33 cellular contexts compared by ENCODE assay signal in genomic region chr2:230975927-230976326, GRCh38. TPM values are rescaled to one million over a fixed set of nuclear protein-coding genes. Genes with fewer than 3 reads are reported as not detected.
DNase-seq lines count a peak whose midpoint lies in the region; ATAC-seq and TF ChIP-seq lines count a peak whose summit lies in the region.
"Had no signal": no experiment of that assay in that cellular context is flagged by ENCODE, and none has a peak within 500 bp of the region (broad histone marks: within the 10 kb centered on the region; RNA-seq: fewer than 3 reads in every experiment).

No MANE protein-coding gene starts in this region.

- H3K27ac Mint-ChIP-seq in CD8-positive, alpha-beta T cell: peak overlapping the region; percentile 62
- H3K27ac Mint-ChIP-seq in activated naive CD8-positive, alpha-beta T cell treated with anti-CD3 and anti-CD28 coated beads, Interleukin-2, amount 10 ng/mL, durations not matched to agents 7 days and 5 days: peak overlapping the region; percentile 77
- H3K27ac Mint-ChIP-seq in stimulated activated effector memory CD8-positive, alpha-beta T cell treated with anti-CD3 and anti-CD28 coated beads, Interleukin-12 subunit alpha, Interleukin-12 subunit beta, amount 100 ng/mL, for 72 hours: peak overlapping the region; percentile 58
- H3K27ac Mint-ChIP-seq in activated CD4-positive, alpha-beta memory T cell treated with anti-CD3 and anti-CD28 coated beads for 36 hours: no peak overlapping the region
- no peak overlapping the region for H3K27ac Mint-ChIP-seq in mesothelial cell of epicardium

- peaks cover 31% of the 10 kb centered on the region for H3K4me1 ChIP-seq in CD8-positive, alpha-beta T cell (ENCODE audit: insufficient read depth, low read length)
- peaks cover 51% of the 10 kb centered on the region for H3K4me1 ChIP-seq in Loucy (ENCODE audit: insufficient read depth, low read length, poor library complexity, severe bottlenecking)
- H3K4me1 ChIP-seq: tibial artery had no signal

- no peak for ATAC-seq in CD8-positive, alpha-beta T cell
- no peak for ATAC-seq in activated naive CD8-positive, alpha-beta T cell treated with anti-CD3 and anti-CD28 coated beads, Interleukin-2, amount 10 ng/mL, durations not matched to agents 7 days and 5 days (ENCODE audit: low read depth)
- no peak for ATAC-seq in stimulated activated effector memory CD8-positive, alpha-beta T cell treated with anti-CD3 and anti-CD28 coated beads, Interleukin-12 subunit alpha, Interleukin-12 subunit beta, amount 100 ng/mL, for 72 hours
- ATAC-seq: left lobe of liver had no signal

- H3K36me3 ChIP-seq in CD8-positive, alpha-beta T cell (ENCODE audit: insufficient read depth, low read length): no peaks in the 10 kb centered on the region
- H3K36me3 ChIP-seq in Loucy (ENCODE audit: insufficient read depth, low read length): no peaks in the 10 kb centered on the region
- H3K36me3 ChIP-seq: tibial artery had no signal

- H3K27me3 ChIP-seq in CD8-positive, alpha-beta T cell (ENCODE audit: insufficient read depth, low read length): no peaks in the 10 kb centered on the region
- H3K27me3 ChIP-seq in Loucy (ENCODE audit: insufficient read depth, low read length, poor library complexity, severe bottlenecking): no peaks in the 10 kb centered on the region

- peak in 1 of 7 experiments; percentile 31 for DNase-seq in CD8-positive, alpha-beta T cell
- no peak for DNase-seq in activated naive CD8-positive, alpha-beta T cell treated with anti-CD3 and anti-CD28 coated beads, Interleukin-2, amount 10 ng/mL, durations not matched to agents 7 days and 5 days
- DNase-seq in stimulated activated effector memory CD8-positive, alpha-beta T cell treated with anti-CD3 and anti-CD28 coated beads, Interleukin-12 subunit alpha, Interleukin-12 subunit beta, amount 100 ng/mL, for 72 hours (ENCODE audit: low spot score in 2 of 2): no peak
- no peak for DNase-seq in activated CD4-positive, alpha-beta memory T cell treated with anti-CD3 and anti-CD28 coated beads for 36 hours
- DNase-seq in mesothelial cell of epicardium (ENCODE audit: low spot score in 2 of 2, unreplicated experiment in 2 of 2): no peak
- no peak for DNase-seq in glomerular visceral epithelial cell (ENCODE audit: extremely low spot score)
- DNase-seq: activated CD4-positive, alpha-beta T cell treated with anti-CD3 and anti-CD28 coated beads, Interleukin-2, amount 50 U/mL, for 4 hours; activated effector memory CD4-positive, alpha-beta T cell treated with anti-CD3 and anti-CD28 coated beads, Interleukin-2, amount 50 U/mL, for 16 hours; activated T-cell treated with anti-CD3 and anti-CD28 coated beads for 4 hours; Calu3; cortex of kidney; DMS79 treated with DMSO at 0.1 percent for 48 hours; erythroblast; GF-D8; glutamatergic neuron; KBM-7; NCI-H1105 treated with DMSO at 0.1 percent for 48 hours; NCI-H1930; NCI-H524; OCI-M1; small intestine; T-helper 1 cell; tibial artery had no signal

- H3K27me3 Mint-ChIP-seq in CD8-positive, alpha-beta T cell (ENCODE audit: low read depth): no peaks in the 10 kb centered on the region
- no peaks in the 10 kb centered on the region for H3K27me3 Mint-ChIP-seq in activated naive CD8-positive, alpha-beta T cell treated with anti-CD3 and anti-CD28 coated beads, Interleukin-2, amount 10 ng/mL, durations not matched to agents 7 days and 5 days
- peaks cover 15% of the 10 kb centered on the region for H3K27me3 Mint-ChIP-seq in activated CD4-positive, alpha-beta memory T cell treated with anti-CD3 and anti-CD28 coated beads for 36 hours
- H3K27me3 Mint-ChIP-seq in mesothelial cell of epicardium (ENCODE audit: low read depth): no peaks in the 10 kb centered on the region

- intact Hi-C loops in CD8-positive, alpha-beta T cell (cut with DNase I, micrococcal nuclease): loop anchor here in 1 of 2 experiments (2.0 kb wide), 1 partner anchor 31 kb away; no protein-coding TSS in a partner anchor
- intact Hi-C loops in activated CD4-positive, alpha-beta memory T cell treated with anti-CD3 and anti-CD28 coated beads for 36 hours (cut with micrococcal nuclease): no loop called here

- 0 out of 2 replicates have a peak, but pooled peaks cover 4% of the 10 kb centered on the region for H3F3A ChIP-seq in Loucy (ENCODE audit: low read depth)

- CTCF ChIA-PET in CD8-positive, alpha-beta T cell (lab: Charles Lee): interaction anchor here (1.3 to 5.7 kb wide), 3 partner anchors 10 to 72 kb away, joined by 3 to 44 read pairs (median 6); partner anchors contain the start of gene GPR55
- CTCF ChIA-PET in activated CD4-positive, alpha-beta memory T cell treated with anti-CD3 and anti-CD28 coated beads for 36 hours (lab: Charles Lee): interaction anchor here (1.2 to 3.2 kb wide), 4 partner anchors 11 to 71 kb away, joined by 3 to 13 read pairs (median 10); partner anchors contain the start of gene GPR55

- POLR2A ChIA-PET in CD8-positive, alpha-beta T cell (lab: Charles Lee): no interaction called here
- POLR2A ChIA-PET in activated naive CD8-positive, alpha-beta T cell treated with anti-CD3 and anti-CD28 coated beads, Interleukin-2, amount 10 ng/mL, durations not matched to agents 7 days and 5 days (lab: Charles Lee): interaction anchor here (2.0 kb wide), 1 partner anchor 9 kb away, joined by 14 read pairs; no protein-coding TSS in a partner anchor
- POLR2A ChIA-PET in activated CD4-positive, alpha-beta memory T cell treated with anti-CD3 and anti-CD28 coated beads for 36 hours (lab: Charles Lee): interaction anchor here (3.3 kb wide), 1 partner anchor 9 kb away, joined by 24 read pairs; no protein-coding TSS in a partner anchor

- no peaks in the 10 kb centered on the region for H3K79me2 ChIP-seq in Loucy (ENCODE audit: insufficient read depth, low read length)
- H3K79me2 ChIP-seq: parathyroid adenoma had no signal

- peak overlapping the region; percentile 76 for H3K4me2 ChIP-seq in Loucy (ENCODE audit: low read depth, low read length, poor library complexity, severe bottlenecking)

- H3K9me3 ChIP-seq in CD8-positive, alpha-beta T cell (ENCODE audit: low read length): no peaks in the 10 kb centered on the region
- no peaks in the 10 kb centered on the region for H3K9me3 ChIP-seq in Loucy (ENCODE audit: insufficient read depth, low read depth, low read length)
- H3K9me3 ChIP-seq: tibial artery had no signal

- no peak for TF ChIP-seq CTCF in CD8-positive, alpha-beta T cell (IDR thresholded peaks at IDR 0.05)
- TF ChIP-seq CTCF in Loucy (conservative IDR thresholded peaks at IDR 0.05; ENCODE audit: low read length): no peak
- TF ChIP-seq CTCF in mesothelial cell of epicardium (IDR thresholded peaks at IDR 0.05; ENCODE audit: unreplicated experiment): no peak

- no peak overlapping the region for H3K4me3 Mint-ChIP-seq in CD8-positive, alpha-beta T cell
- no peak overlapping the region for H3K4me3 Mint-ChIP-seq in activated naive CD8-positive, alpha-beta T cell treated with anti-CD3 and anti-CD28 coated beads, Interleukin-2, amount 10 ng/mL, durations not matched to agents 7 days and 5 days
- H3K4me3 Mint-ChIP-seq in stimulated activated effector memory CD8-positive, alpha-beta T cell treated with anti-CD3 and anti-CD28 coated beads, Interleukin-12 subunit alpha, Interleukin-12 subunit beta, amount 100 ng/mL, for 72 hours: peak overlapping the region; percentile 28
- H3K4me3 Mint-ChIP-seq in activated CD4-positive, alpha-beta memory T cell treated with anti-CD3 and anti-CD28 coated beads for 36 hours: no peak overlapping the region
- H3K4me3 Mint-ChIP-seq in mesothelial cell of epicardium: no peak overlapping the region
- H3K4me3 Mint-ChIP-seq: neural crest cell had no signal

- no peaks in the 10 kb centered on the region for H4K20me1 ChIP-seq in Loucy (ENCODE audit: insufficient read depth, low read length, poor library complexity, severe bottlenecking)

- no peak overlapping the region for H3K9ac ChIP-seq in Loucy (ENCODE audit: low read depth, low read length, poor library complexity, severe bottlenecking)
- H3K9ac ChIP-seq: parathyroid adenoma had no signal

- no peak overlapping the region for H3K27ac ChIP-seq in CD8-positive, alpha-beta T cell (ENCODE audit: low read depth, low read length)
- H3K27ac ChIP-seq: C4-2B, HL-60, parathyroid adenoma, RWPE1, tibial artery had no signal

- H3K4me1 Mint-ChIP-seq in CD8-positive, alpha-beta T cell (ENCODE audit: low read depth): peaks cover 62% of the 10 kb centered on the region
- H3K4me1 Mint-ChIP-seq in activated naive CD8-positive, alpha-beta T cell treated with anti-CD3 and anti-CD28 coated beads, Interleukin-2, amount 10 ng/mL, durations not matched to agents 7 days and 5 days: peaks cover 59% of the 10 kb centered on the region
- H3K4me1 Mint-ChIP-seq in stimulated activated effector memory CD8-positive, alpha-beta T cell treated with anti-CD3 and anti-CD28 coated beads, Interleukin-12 subunit alpha, Interleukin-12 subunit beta, amount 100 ng/mL, for 72 hours: peaks cover 60% of the 10 kb centered on the region
- peaks cover 58% of the 10 kb centered on the region for H3K4me1 Mint-ChIP-seq in activated CD4-positive, alpha-beta memory T cell treated with anti-CD3 and anti-CD28 coated beads for 36 hours (ENCODE audit: low read depth)
- H3K4me1 Mint-ChIP-seq in mesothelial cell of epicardium: no peaks in the 10 kb centered on the region

- no peaks in the 10 kb centered on the region for H3K9me3 Mint-ChIP-seq in CD8-positive, alpha-beta T cell
- H3K9me3 Mint-ChIP-seq in activated naive CD8-positive, alpha-beta T cell treated with anti-CD3 and anti-CD28 coated beads, Interleukin-2, amount 10 ng/mL, durations not matched to agents 7 days and 5 days: peaks cover 2% of the 10 kb centered on the region
- H3K9me3 Mint-ChIP-seq in stimulated activated effector memory CD8-positive, alpha-beta T cell treated with anti-CD3 and anti-CD28 coated beads, Interleukin-12 subunit alpha, Interleukin-12 subunit beta, amount 100 ng/mL, for 72 hours: no peaks in the 10 kb centered on the region
- H3K9me3 Mint-ChIP-seq in activated CD4-positive, alpha-beta memory T cell treated with anti-CD3 and anti-CD28 coated beads for 36 hours: no peaks in the 10 kb centered on the region
- H3K9me3 Mint-ChIP-seq in mesothelial cell of epicardium: no peaks in the 10 kb centered on the region
- H3K9me3 Mint-ChIP-seq: neural crest cell had no signal

- H3K36me3 Mint-ChIP-seq in CD8-positive, alpha-beta T cell: no peaks in the 10 kb centered on the region
- H3K36me3 Mint-ChIP-seq in activated naive CD8-positive, alpha-beta T cell treated with anti-CD3 and anti-CD28 coated beads, Interleukin-2, amount 10 ng/mL, durations not matched to agents 7 days and 5 days: no peaks in the 10 kb centered on the region
- peaks cover 29% of the 10 kb centered on the region for H3K36me3 Mint-ChIP-seq in stimulated activated effector memory CD8-positive, alpha-beta T cell treated with anti-CD3 and anti-CD28 coated beads, Interleukin-12 subunit alpha, Interleukin-12 subunit beta, amount 100 ng/mL, for 72 hours
- H3K36me3 Mint-ChIP-seq in activated CD4-positive, alpha-beta memory T cell treated with anti-CD3 and anti-CD28 coated beads for 36 hours: no peaks in the 10 kb centered on the region
- no peaks in the 10 kb centered on the region for H3K36me3 Mint-ChIP-seq in mesothelial cell of epicardium

- no peaks in the 10 kb centered on the region for H3K9me2 ChIP-seq in Loucy (replicated peaks; ENCODE audit: low read depth, low read length)

- no peak overlapping the region for H3K4me3 ChIP-seq in CD8-positive, alpha-beta T cell (ENCODE audit: low read depth, low read length)
- H3K4me3 ChIP-seq in Loucy (ENCODE audit: low read length, poor library complexity, severe bottlenecking): peak overlapping the region; percentile 44
- H3K4me3 ChIP-seq: tibial artery had no signal

- no peak overlapping the region for H2AFZ ChIP-seq in Loucy (ENCODE audit: low read length)
- H2AFZ ChIP-seq: parathyroid adenoma had no signal

RNA-seq across cellular contexts. Expression of gene SPATA3, which starts 20.0 kb away (rescaled TPM):
- not detected for total RNA-seq in CD8-positive, alpha-beta T cell
- total RNA-seq in activated naive CD8-positive, alpha-beta T cell treated with anti-CD3 and anti-CD28 coated beads, Interleukin-2, amount 10 ng/mL, durations not matched to agents 7 days and 5 days: not detected
- total RNA-seq in activated CD4-positive, alpha-beta memory T cell treated with anti-CD3 and anti-CD28 coated beads for 36 hours: under 1 TPM; 0.24 to 0.53 TPM
- total RNA-seq in mesothelial cell of epicardium: not detected in 3 replicates
- total RNA-seq: Calu3, cardiac septum, left lobe of liver, MCF 10A, neural crest cell, SK-MEL-5 had no signal

RNA-seq across cellular contexts. Expression of gene GPR55, which starts 50.9 kb away (rescaled TPM):
- 1 to 10 TPM; 3.2 to 3.4 TPM for total RNA-seq in CD8-positive, alpha-beta T cell
- total RNA-seq in activated naive CD8-positive, alpha-beta T cell treated with anti-CD3 and anti-CD28 coated beads, Interleukin-2, amount 10 ng/mL, durations not matched to agents 7 days and 5 days: 10 to 100 TPM; 18.8 to 21.5 TPM
- 1 to 10 TPM; 1.5 to 1.6 TPM for total RNA-seq in activated CD4-positive, alpha-beta memory T cell treated with anti-CD3 and anti-CD28 coated beads for 36 hours
- total RNA-seq in mesothelial cell of epicardium: not detected in 3 replicates
- total RNA-seq: Calu3, cardiac septum, left lobe of liver, MCF 10A, neural crest cell had no signal

Comparison
In these comparisons a context has a peak if more than half of its experiments do, and no peak if none do; other contexts are left out.
1. H3K27ac Mint-ChIP-seq: peak in CD8-positive, alpha-beta T cell (single experiment), activated naive CD8-positive, alpha-beta T cell treated with anti-CD3 and anti-CD28 coated beads, Interleukin-2, amount 10 ng/mL, durations not matched to agents 7 days and 5 days (single experiment) and stimulated activated effector memory CD8-positive, alpha-beta T cell treated with anti-CD3 and anti-CD28 coated beads, Interleukin-12 subunit alpha, Interleukin-12 subunit beta, amount 100 ng/mL, for 72 hours (single experiment); none in activated CD4-positive, alpha-beta memory T cell treated with anti-CD3 and anti-CD28 coated beads for 36 hours (single experiment) and mesothelial cell of epicardium (single experiment).
2. RNA of gene GPR55, which starts 50.9 kb away (total RNA-seq): 18.8 to 21.5 TPM in activated naive CD8-positive, alpha-beta T cell treated with anti-CD3 and anti-CD28 coated beads, Interleukin-2, amount 10 ng/mL, durations not matched to agents 7 days and 5 days; 3.2 to 3.4 TPM in CD8-positive, alpha-beta T cell, 1.5 to 1.6 TPM in activated CD4-positive, alpha-beta memory T cell treated with anti-CD3 and anti-CD28 coated beads for 36 hours and not detected in mesothelial cell of epicardium; every median in the first group is over 4 times any median in the second.